In genomic region chr11:93623179-93623578, GRCh38 we compare ENCODE assay signal across 10 cellular contexts. TPM values are rescaled to one million over a fixed set of nuclear protein-coding genes. Genes with fewer than 3 reads are reported as not detected.
DNase-seq lines count a peak whose midpoint lies in the region; ATAC-seq and TF ChIP-seq lines count a peak whose summit lies in the region.
"Had no signal": no experiment of that assay in that cellular context is flagged by ENCODE, and none has a peak within 500 bp of the region (broad histone marks: within the 10 kb centered on the region; RNA-seq: fewer than 3 reads in every experiment).

No MANE protein-coding gene starts in this region.

- H2AFZ ChIP-seq in mammary epithelial cell (ENCODE audit: low read depth, low read length) = no peak overlapping the region

- no peak overlapping the region for H3K27ac ChIP-seq in iPS-18a (ENCODE audit: low read length)
- no peak overlapping the region for H3K27ac ChIP-seq in coronary artery
- no peak overlapping the region for H3K27ac ChIP-seq in mammary epithelial cell (ENCODE audit: insufficient read depth, low read depth, low read length)

- H3K4me1 ChIP-seq in iPS-18a (ENCODE audit: control insufficient read depth, low read depth, low read length) (peaks cover 22% of the 10 kb centered on the region), mammary epithelial cell (ENCODE audit: insufficient read depth, low read length) (no peaks in the 10 kb centered on the region)

- no peaks in the 10 kb centered on the region for H4K20me1 ChIP-seq in mammary epithelial cell (ENCODE audit: insufficient read depth, low read length)

- peak overlapping the region; percentile 3 for H3K9ac ChIP-seq in iPS-18a (ENCODE audit: low read length)
- H3K9ac ChIP-seq in mammary epithelial cell (ENCODE audit: insufficient read depth, low read length) = no peak overlapping the region

- DNase-seq in NCI-H82 (lab: John Stamatoyannopoulos, UW) (no peak), coronary artery (ENCODE audit: low spot score) (no peak), COR-L47 (lab: John Stamatoyannopoulos, UW) (no peak), mammary epithelial cell (no peak)
- DNase-seq: activated T-cell treated with anti-CD3 and anti-CD28 coated beads, Interleukin-2, amount 50 U/mL, for 72 hours; head of caudate nucleus had no signal

- CTCF ChIA-PET in mammary epithelial cell (lab: Charles Lee; ENCODE audit: low non-redundant PET) = no interaction called here

- H3K79me2 ChIP-seq in mammary epithelial cell (ENCODE audit: insufficient read depth, low read length) = no peaks in the 10 kb centered on the region

- H3K27me3 ChIP-seq in iPS-18a (ENCODE audit: control insufficient read depth, insufficient read depth, low read length) (no peaks in the 10 kb centered on the region), mammary epithelial cell (ENCODE audit: insufficient read depth, low read length) (no peaks in the 10 kb centered on the region)

- no TSS peak for BruUV-seq in mammary epithelial cell (replicated peaks; lab: Mats Ljungman, UMichigan)

- TF ChIP-seq CTCF in coronary artery (IDR thresholded peaks at IDR 0.05) = no peak
- no peak for TF ChIP-seq CTCF in mammary epithelial cell (conservative IDR thresholded peaks at IDR 0.05 in 1 of 2, IDR thresholded peaks at IDR 0.05 in 1 of 2; ENCODE audit: extremely low read depth in 1 of 2, insufficient read depth in 1 of 2, low read depth in 1 of 2, low read length in 2 of 2)

- no peak overlapping the region for H3K4me2 ChIP-seq in mammary epithelial cell (ENCODE audit: insufficient read depth, low read depth, low read length)

- dilution Hi-C loops in mammary epithelial cell (cut with HindIII; ENCODE audit: low sequenced_read_pairs) = no loop called here

- H3K36me3 ChIP-seq in iPS-18a (ENCODE audit: control insufficient read depth, low read depth, low read length) (no peaks in the 10 kb centered on the region), mammary epithelial cell (ENCODE audit: insufficient read depth, low read length) (no peaks in the 10 kb centered on the region)

- in situ Hi-C loops in mammary epithelial cell (cut with MboI; ENCODE audit: low sequenced_read_pairs in 2 of 2) = no loop called here

- WGBS in mammary epithelial cell (ENCODE audit: low coverage, missing lambda C conversion rate) = 0% methylated on average over 1 of the region's 1 CpG

- intact Hi-C loops in mammary epithelial cell (cut with micrococcal nuclease) = loop anchor here (10.0 kb wide), 1 partner anchor 58 kb away; no protein-coding TSS in a partner anchor

- H3K4me3 ChIP-seq in iPS-18a (ENCODE audit: low read length) (no peak overlapping the region), coronary artery (no peak overlapping the region), mammary epithelial cell (replicated peaks in 1 of 3; ENCODE audit: insufficient read depth in 1 of 3, low read depth in 2 of 3, low read length in 3 of 3) (no peak overlapping the region)

- ATAC-seq in GM18508 (IDR thresholded peaks at IDR 0.05; ENCODE audit: insufficient read depth, unreplicated experiment) (peak; percentile 93), GM21786 (IDR thresholded peaks at IDR 0.05; ENCODE audit: unreplicated experiment) (peak; percentile 97), HG03575 (IDR thresholded peaks at IDR 0.05; ENCODE audit: extremely low read depth, insufficient number of reproducible peaks, low FRiP score, unreplicated experiment) (peak; percentile 90)
- ATAC-seq: activated T-cell treated with anti-CD3 and anti-CD28 coated beads, Interleukin-2, amount 50 U/mL, for 72 hours had no signal

- H3K9me3 ChIP-seq in iPS-18a (ENCODE audit: control insufficient read depth, low read depth, low read length) (no peaks in the 10 kb centered on the region), mammary epithelial cell (replicated peaks; ENCODE audit: insufficient read depth, low read length) (no peaks in the 10 kb centered on the region)

RNA-seq across cellular contexts. Expression of gene CEP295, which starts 38.3 kb away (rescaled TPM):
- total RNA-seq in mammary epithelial cell = 10 to 100 TPM; 13.0 to 18.3 TPM
- polyA plus RNA-seq in mammary epithelial cell = 6.9 TPM
- 13.0 TPM for polyA minus RNA-seq in mammary epithelial cell
